In the genomic region with DNA sequence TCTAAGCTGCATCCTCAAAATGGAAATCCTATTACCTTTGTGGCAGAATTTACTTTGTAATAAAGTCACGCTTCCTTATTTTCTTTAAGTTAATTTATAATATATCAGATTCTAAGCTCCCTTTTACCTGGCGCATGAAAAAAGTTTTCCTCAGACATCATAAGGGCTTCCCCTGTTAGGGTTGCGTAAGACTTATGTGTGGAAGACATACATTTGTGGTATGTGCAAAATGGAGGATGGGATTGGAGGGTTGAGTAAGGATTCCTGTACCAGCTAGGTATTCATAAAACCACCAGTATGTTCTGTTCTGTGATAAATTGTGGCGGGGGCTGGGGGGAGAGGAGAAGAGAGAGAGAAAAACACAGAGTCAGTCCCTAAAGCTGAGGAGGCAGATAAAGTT, we compare ENCODE assay signal across 33 cellular contexts.
DNase-seq lines count a peak whose midpoint lies in the region; ATAC-seq, FAIRE-seq and TF ChIP-seq lines count a peak whose summit lies in the region.
"Had no signal": no experiment of that assay in that cellular context is flagged by ENCODE, and none has a peak within 500 bp of the region (broad histone marks: within the 10 kb centered on the region; RNA-seq: fewer than 3 reads in every experiment).

No MANE protein-coding gene starts in this region.

- ATAC-seq in HepG2, result no peak
- ATAC-seq in right lobe of liver, result no peak
- ATAC-seq in IMR-90 (ENCODE audit: low read depth), result no peak
- ATAC-seq: A549; CD8-positive, alpha-beta T cell had no signal

- H3K79me2 ChIP-seq in HepG2 (ENCODE audit: insufficient read depth, low read length), result no peaks in the 10 kb centered on the region
- no peaks in the 10 kb centered on the region for H3K79me2 ChIP-seq in H1 (ENCODE audit: control insufficient read depth in 1 of 2, insufficient read depth in 2 of 2, low read length in 2 of 2)

- TF ChIP-seq RAD21 in HepG2 (CRISPR knock-in tag; IDR thresholded peaks at IDR 0.05) (no peak), IMR-90 (IDR thresholded peaks at IDR 0.05; ENCODE audit: low read length) (no peak), H1 (IDR thresholded peaks at IDR 0.05 in 1 of 2, conservative IDR thresholded peaks at IDR 0.05 in 1 of 2; ENCODE audit: low read depth in 2 of 2, low read length in 2 of 2) (no peak)

- H3K36me3 ChIP-seq in HepG2 (replicated peaks in 1 of 2; ENCODE audit: control insufficient read depth in 1 of 2, insufficient read depth in 2 of 2, low read length in 2 of 2), result no peaks in the 10 kb centered on the region
- no peaks in the 10 kb centered on the region for H3K36me3 ChIP-seq in right lobe of liver
- H3K36me3 ChIP-seq in IMR-90 (ENCODE audit: control insufficient read depth, insufficient read depth, low read length), result no peaks in the 10 kb centered on the region
- H3K36me3 ChIP-seq in H1 (ENCODE audit: control insufficient read depth in 2 of 4, insufficient read depth in 4 of 4, low read length in 3 of 4), result no peaks in the 10 kb centered on the region
- H3K36me3 ChIP-seq: BE2C; BLaER1; BLaER1 treated with 17β-estradiol and CSF1 and Interleukin-3, amounts not matched to agents 10 nM and 100 nM had no signal

- no peaks in the 10 kb centered on the region for H4K20me1 ChIP-seq in HepG2 (ENCODE audit: insufficient read depth, low read length)
- H4K20me1 ChIP-seq in IMR-90 (ENCODE audit: insufficient read depth, low read length), result no peaks in the 10 kb centered on the region
- no peaks in the 10 kb centered on the region for H4K20me1 ChIP-seq in H1 (replicated peaks in 1 of 2; ENCODE audit: control insufficient read depth in 1 of 2, insufficient read depth in 2 of 2, low read length in 2 of 2)
- H4K20me1 ChIP-seq: BLaER1; BLaER1 treated with 17β-estradiol and CSF1 and Interleukin-3, amounts not matched to agents 10 nM and 100 nM had no signal

- H3K4me1 ChIP-seq in HepG2 (ENCODE audit: insufficient read depth, low read length), result no peaks in the 10 kb centered on the region
- H3K4me1 ChIP-seq in right lobe of liver, result no peaks in the 10 kb centered on the region
- peaks cover 2% of the 10 kb centered on the region; the same call in 1 of the 2 replicates for H3K4me1 ChIP-seq in IMR-90 (ENCODE audit: control insufficient read depth, insufficient read depth, low read length)
- peaks cover 4 to 15% (median 7%) of the 10 kb centered on the region in 4 experiments for H3K4me1 ChIP-seq in H1 (replicated peaks in 1 of 4; ENCODE audit: control insufficient read depth in 3 of 4, insufficient read depth in 4 of 4, low read length in 3 of 4)
- H3K4me1 ChIP-seq: A549, BE2C, Caco-2 had no signal

- 49% methylated on average over 4 of the region's 4 CpGs for WGBS in HepG2 (ENCODE audit: low lambda C conversion rate)
- 61% methylated on average over 4 of the region's 4 CpGs for WGBS in right lobe of liver (ENCODE audit: insufficient coverage, low coverage, low lambda C conversion rate, missing lambda C conversion rate)
- 100% methylated on average over 1 of the region's 4 CpGs; no CpG with 5 or more reads in 1 of the 2 experiments for WGBS in IMR-90 (ENCODE audit: extremely low coverage in 2 of 2, insufficient read length in 1 of 2), 2 experiments
- 93% methylated on average over 4 of the region's 4 CpGs; no CpG with 5 or more reads in 1 of the 2 experiments for WGBS in H1 (ENCODE audit: extremely low coverage in 1 of 2, insufficient coverage in 1 of 2, insufficient read length in 1 of 2, insufficient replicate concordance in 2 of 2, low coverage in 1 of 2, low lambda C conversion rate in 2 of 2, missing lambda C conversion rate in 1 of 2), 2 experiments

- no peaks in the 10 kb centered on the region for H3K27me3 ChIP-seq in HepG2 (ENCODE audit: control insufficient read depth in 1 of 2, insufficient read depth in 2 of 2, low read length in 2 of 2)
- H3K27me3 ChIP-seq in right lobe of liver, result no peaks in the 10 kb centered on the region
- H3K27me3 ChIP-seq in IMR-90 (ENCODE audit: control insufficient read depth, insufficient read depth, low read length), result no peaks in the 10 kb centered on the region; the same call in 1 of the 2 replicates
- H3K27me3 ChIP-seq in H1 (replicated peaks in 1 of 4; ENCODE audit: control insufficient read depth in 3 of 4, extremely low read depth in 1 of 4, insufficient read depth in 3 of 4, low read length in 3 of 4), result no peaks in the 10 kb centered on the region
- H3K27me3 ChIP-seq: BE2C; BLaER1; BLaER1 treated with 17β-estradiol and CSF1 and Interleukin-3, amounts not matched to agents 10 nM and 100 nM had no signal

- H3K9ac ChIP-seq in HepG2 (ENCODE audit: insufficient read depth, low read depth, low read length), result no peak overlapping the region
- H3K9ac ChIP-seq in IMR-90 (ENCODE audit: low read depth, low read length), result no peak overlapping the region
- no peak overlapping the region for H3K9ac ChIP-seq in H1 (replicated peaks in 1 of 4; ENCODE audit: extremely low read depth in 1 of 4, low read depth in 3 of 4, low read length in 3 of 4)
- H3K9ac ChIP-seq: BLaER1; BLaER1 treated with 17β-estradiol and CSF1 and Interleukin-3, amounts not matched to agents 10 nM and 100 nM had no signal

- H2BK5ac ChIP-seq in IMR-90 (ENCODE audit: low read depth, low read length, poor library complexity, severe bottlenecking), result no peak overlapping the region
- no peak overlapping the region for H2BK5ac ChIP-seq in H1 (ENCODE audit: low read depth, low read length)

- H3K9me3 ChIP-seq in HepG2 (ENCODE audit: low read length) (no peaks in the 10 kb centered on the region), right lobe of liver (no peaks in the 10 kb centered on the region), IMR-90 (ENCODE audit: control insufficient read depth, insufficient read depth, low read length) (no peaks in the 10 kb centered on the region), H1 (ENCODE audit: insufficient read depth in 2 of 2, low read depth in 1 of 2, low read length in 1 of 2) (no peaks in the 10 kb centered on the region)
- H3K9me3 ChIP-seq: A549; BE2C; BLaER1; BLaER1 treated with 17β-estradiol and CSF1 and Interleukin-3, amounts not matched to agents 10 nM and 100 nM; Caco-2 had no signal

- H4K91ac ChIP-seq in IMR-90 (ENCODE audit: insufficient read depth, low read depth, low read length) (no peak overlapping the region), H1 (replicated peaks; ENCODE audit: insufficient read length, low read length) (no peak overlapping the region)

- H4K8ac ChIP-seq in IMR-90 (ENCODE audit: low read depth in 2 of 2, low read length in 2 of 2) (no peak overlapping the region), H1 (ENCODE audit: extremely low read depth, insufficient read depth, low read length) (no peak overlapping the region)

- no peak overlapping the region for H2AFZ ChIP-seq in HepG2 (ENCODE audit: low read length)
- H2AFZ ChIP-seq in IMR-90 (replicated peaks; ENCODE audit: low read length, poor library complexity), result no peak overlapping the region
- no peak overlapping the region for H2AFZ ChIP-seq in H1 (ENCODE audit: low read length)

- dilution Hi-C loops in IMR-90 (cut with HindIII; ENCODE audit: low sequenced_read_pairs, unreplicated experiment), result no loop called here

- H3K23ac ChIP-seq in IMR-90 (ENCODE audit: low read depth, low read length) (no peak overlapping the region), H1 (ENCODE audit: insufficient read length) (no peak overlapping the region)

- H3K4me2 ChIP-seq in HepG2 (ENCODE audit: low read depth, low read length) (no peak overlapping the region), IMR-90 (ENCODE audit: low read depth, low read length) (no peak overlapping the region), H1 (ENCODE audit: insufficient read depth in 1 of 2, low read depth in 2 of 2, low read length in 2 of 2) (no peak overlapping the region)
- H3K4me2 ChIP-seq: A549; BLaER1; BLaER1 treated with 17β-estradiol and CSF1 and Interleukin-3, amounts not matched to agents 10 nM and 100 nM had no signal

- intact Hi-C loops in HepG2 (cut with micrococcal nuclease; ENCODE audit: unreplicated experiment) (no loop called here), right lobe of liver (cut with DNase I) (no loop called here), IMR-90 (cut with micrococcal nuclease) (no loop called here)

- FAIRE-seq in HepG2 (lab: Jason Lieb, UNC), result no peak
- no peak for FAIRE-seq in H1 (lab: Jason Lieb, UNC)
- FAIRE-seq: A204.1, A549, D721Med had no signal

- no peak overlapping the region for H2BK120ac ChIP-seq in IMR-90 (ENCODE audit: low read depth, low read length)
- no peak overlapping the region for H2BK120ac ChIP-seq in H1 (replicated peaks; ENCODE audit: low read depth, low read length)

- H3K14ac ChIP-seq in IMR-90 (replicated peaks; ENCODE audit: low read depth, low read length), result no peak overlapping the region
- H3K14ac ChIP-seq in H1 (ENCODE audit: insufficient read length), result no peak overlapping the region

- TF ChIP-seq EP300 in HepG2 (IDR thresholded peaks at IDR 0.05; ENCODE audit: low read depth in 2 of 2, low read length in 2 of 2) (no peak), HepG2 (CRISPR knock-in tag; IDR thresholded peaks at IDR 0.05; ENCODE audit: borderline replicate concordance) (no peak), H1 (IDR thresholded peaks at IDR 0.05; ENCODE audit: borderline replicate concordance in 1 of 2, low read depth in 2 of 2, low read length in 2 of 2) (no peak)

- POLR2A ChIA-PET in HepG2 (lab: Yijun Ruan, JAX) (no interaction called here), IMR-90 (lab: Charles Lee; ENCODE audit: unreplicated experiment) (no interaction called here), H1 (lab: Charles Lee; ENCODE audit: partially characterized antibody) (no interaction called here)

- no peak overlapping the region for H2BK12ac ChIP-seq in H1 (ENCODE audit: low read depth, low read length)

- no TSS peak for BruUV-seq in HepG2 (replicated peaks; lab: Mats Ljungman, UMichigan)
- no TSS peak for BruUV-seq in IMR-90 (replicated peaks; lab: Mats Ljungman, UMichigan)

- no peak overlapping the region for H4K5ac ChIP-seq in IMR-90 (ENCODE audit: low read depth, low read length)
- no peak overlapping the region for H4K5ac ChIP-seq in H1 (ENCODE audit: insufficient read length, low read depth, low read length)

- CTCF ChIA-PET in HepG2 (lab: Yijun Ruan, JAX; ENCODE audit: low intra/inter-chr PET ratio, low total read pairs) (no interaction called here), IMR-90 (lab: Yijun Ruan, JAX) (no interaction called here), H1 (lab: Charles Lee; ENCODE audit: partially characterized antibody) (interaction anchor here (0.6 to 1.8 kb wide), 3 partner anchors 11 to 234 kb away, joined by 3 to 8 read pairs (median 5); no protein-coding TSS in a partner anchor)

- no peak for TF ChIP-seq POLR2A in HepG2 (IDR thresholded peaks at IDR 0.05; ENCODE audit: insufficient read depth in 1 of 2, low read depth in 2 of 2, low read length in 2 of 2)
- TF ChIP-seq POLR2A in right lobe of liver (IDR thresholded peaks at IDR 0.05), result no peak
- TF ChIP-seq POLR2A in IMR-90 (IDR thresholded peaks at IDR 0.05; ENCODE audit: low read depth, low read length), result no peak
- TF ChIP-seq POLR2A in H1 (IDR thresholded peaks at IDR 0.05; ENCODE audit: control extremely low read depth in 1 of 2, low read depth in 2 of 2, low read length in 2 of 2), result no peak

- H3K4ac ChIP-seq in IMR-90 (ENCODE audit: low read depth, low read length) (no peak overlapping the region), H1 (replicated peaks; ENCODE audit: insufficient read length, low read depth, low read length) (no peak overlapping the region)

- H3K56ac ChIP-seq in IMR-90 (ENCODE audit: extremely low read depth, insufficient read depth, low read length) (no peak overlapping the region), H1 (replicated peaks; ENCODE audit: insufficient read length, low read depth, low read length) (no peak overlapping the region)

- no peaks in the 10 kb centered on the region for H3K9me1 ChIP-seq in IMR-90 (ENCODE audit: insufficient read depth, low read length)

- H3K4me3 ChIP-seq in HepG2 (replicated peaks in 1 of 3; ENCODE audit: insufficient read depth in 1 of 3, low read depth in 2 of 3, low read length in 3 of 3) (no peak overlapping the region), right lobe of liver (no peak overlapping the region), IMR-90 (ENCODE audit: insufficient read depth, low read depth, low read length) (no peak overlapping the region), H1 (ENCODE audit: extremely low read depth in 1 of 4, insufficient read depth in 2 of 4, low read depth in 3 of 4, low read length in 4 of 4) (no peak overlapping the region)
- H3K4me3 ChIP-seq: A549; BLaER1; BLaER1 treated with 17β-estradiol and CSF1 and Interleukin-3, amounts not matched to agents 10 nM and 100 nM had no signal

- no peak for DNase-seq in HepG2 (ENCODE audit: low spot score)
- no peak for DNase-seq in right lobe of liver
- DNase-seq in IMR-90, result no peak
- DNase-seq in H1 (ENCODE audit: low read depth in 1 of 2, low spot score in 2 of 2), result no peak
- no peak for DNase-seq in activated CD4-positive, alpha-beta T cell treated with anti-CD3 and anti-CD28 coated beads for 48 hours
- no peak for DNase-seq in NOMO-1 treated with dmso at 0.1 percent for 144 hours (lab: John Stamatoyannopoulos, UW; ENCODE audit: unreplicated experiment)
- DNase-seq: 8988T; ACHN; AML-193; BE2C; C1 segment of cervical spinal cord; Caco-2; Calu3; CD4-positive, alpha-beta memory T cell; CD4-positive, alpha-beta T cell; CD4-positive, CD25-positive, alpha-beta regulatory T cell; CD8-positive, alpha-beta memory T cell; CD8-positive, alpha-beta T cell; COR-L47; DMS 273 treated with DMSO at 0.1 percent for 48 hours; DMS153; DMS53; DMS79; DMS79 treated with DMSO at 0.1 percent for 48 hours; DND-41; EL had no signal

- H2BK15ac ChIP-seq in IMR-90 (ENCODE audit: low read depth, low read length) (no peak overlapping the region), H1 (ENCODE audit: low read length) (no peak overlapping the region)

- no peak overlapping the region for H2AK9ac ChIP-seq in IMR-90 (replicated peaks; ENCODE audit: low read depth, low read length, poor library complexity)

- in situ Hi-C loops in HepG2 (cut with HindIII; ENCODE audit: extremely low pct_ligation_motif_present, low pct_unique_long_range_greater_than_20kb) (loop anchor here (25.0 kb wide), 1 partner anchor 633 kb away; no protein-coding TSS in a partner anchor), IMR-90 (cut with MboI; ENCODE audit: low sequenced_read_pairs) (no loop called here)

- H2BK20ac ChIP-seq in IMR-90 (ENCODE audit: low read depth, low read length) (no peak overlapping the region), H1 (ENCODE audit: low read length) (no peak overlapping the region)

- H2AK5ac ChIP-seq in IMR-90 (ENCODE audit: low read depth, low read length), result no peak overlapping the region
- no peak overlapping the region for H2AK5ac ChIP-seq in H1 (ENCODE audit: low read depth, low read length)

- no peaks in the 10 kb centered on the region for H3K79me1 ChIP-seq in IMR-90 (ENCODE audit: low read depth in 1 of 2, low read length in 2 of 2)
- H3K79me1 ChIP-seq in H1 (ENCODE audit: low read depth, low read length), result no peaks in the 10 kb centered on the region

- TF ChIP-seq CTCF in HepG2 (CRISPR knock-in tag; IDR thresholded peaks at IDR 0.05) (no peak), right lobe of liver (IDR thresholded peaks at IDR 0.05) (no peak), IMR-90 (conservative IDR thresholded peaks at IDR 0.05; ENCODE audit: low read depth, low read length) (no peak), H1 (IDR thresholded peaks at IDR 0.05; ENCODE audit: control extremely low read depth in 1 of 3, insufficient read depth in 1 of 3, low read depth in 1 of 3, low read length in 3 of 3) (no peak)

- H3K18ac ChIP-seq in IMR-90 (ENCODE audit: low read depth, low read length), result no peak overlapping the region
- no peak overlapping the region for H3K18ac ChIP-seq in H1 (ENCODE audit: extremely low read depth, low read length)

- no peak overlapping the region for H3K27ac ChIP-seq in HepG2 (ENCODE audit: extremely low read length, insufficient read depth, low read length)
- H3K27ac ChIP-seq in right lobe of liver, result no peak overlapping the region
- H3K27ac ChIP-seq in IMR-90 (ENCODE audit: insufficient read depth, low read length), result no peak overlapping the region
- no peak overlapping the region for H3K27ac ChIP-seq in H1 (ENCODE audit: low read depth, low read length)
- H3K27ac ChIP-seq: 22Rv1; A549; BLaER1; BLaER1 treated with 17β-estradiol and CSF1 and Interleukin-3, amounts not matched to agents 10 nM and 100 nM; C4-2B had no signal

- no peaks in the 10 kb centered on the region for H3K23me2 ChIP-seq in H1 (ENCODE audit: low read depth, low read length)
